ENCODE assay signal across 1 cellular context in the genomic region with DNA sequence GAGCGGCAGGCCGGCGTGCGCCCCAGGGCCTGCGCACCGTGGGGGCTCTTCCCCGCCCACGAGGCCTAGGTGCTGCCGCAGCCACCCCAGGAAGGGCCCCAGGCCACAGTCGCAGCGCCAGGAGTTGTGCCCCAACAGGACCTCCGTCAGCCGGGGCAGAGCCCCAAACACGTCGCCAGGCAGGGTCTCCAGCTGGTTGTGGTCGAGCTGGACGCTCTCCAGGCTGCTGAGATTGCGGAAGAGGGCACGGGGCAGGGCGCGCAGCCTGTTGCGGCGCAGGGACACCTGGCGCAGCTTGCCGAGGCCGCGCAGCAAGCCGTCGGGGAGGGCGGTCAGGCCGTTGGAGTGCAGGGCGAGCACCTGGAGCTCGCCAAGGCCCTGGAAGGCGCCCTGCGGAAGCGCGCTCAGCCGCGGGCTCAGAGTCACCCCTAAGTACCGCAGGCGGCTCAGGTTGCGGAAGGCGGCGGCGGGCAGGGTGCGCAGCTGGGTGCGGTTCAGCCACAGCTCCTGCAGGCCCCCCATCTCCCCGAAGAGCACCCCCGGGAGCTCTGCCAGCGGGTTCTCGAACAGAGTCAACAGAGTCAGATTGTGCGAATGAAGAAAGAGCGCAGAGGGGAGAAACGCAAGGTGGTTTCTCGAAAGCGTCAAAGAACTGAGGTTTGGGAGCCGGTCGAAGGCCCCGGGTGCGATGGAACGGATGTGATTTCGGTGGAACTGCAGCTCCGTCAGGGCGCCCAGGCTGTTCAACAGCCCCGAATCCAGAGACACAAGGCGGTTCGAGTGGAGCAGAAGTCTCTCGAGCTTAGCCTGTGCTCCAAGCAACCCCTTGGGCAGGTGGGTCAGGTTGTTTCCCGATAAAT.
TF ChIP-seq lines count a peak whose summit lies in the region.

No MANE protein-coding gene starts in this region.

TF ChIP-seq in IMR-90, 13 proteins besides CTCF, POLR2A, EP300 and RAD21:
- TF ChIP-seq CHD1 (IDR thresholded peaks at IDR 0.05; ENCODE audit: low read depth, low read length) (no peak), CEBPB (IDR thresholded peaks at IDR 0.05; ENCODE audit: low read depth, low read length) (no peak), MAFK (IDR thresholded peaks at IDR 0.05; ENCODE audit: low read depth, low read length) (no peak), ELK1 (IDR thresholded peaks at IDR 0.05; ENCODE audit: borderline replicate concordance, low read depth, low read length) (no peak), MAZ (IDR thresholded peaks at IDR 0.05; ENCODE audit: borderline replicate concordance, low read depth, low read length) (no peak), RFX5 (IDR thresholded peaks at IDR 0.05; ENCODE audit: low read depth, low read length) (no peak), RCOR1 (IDR thresholded peaks at IDR 0.05; ENCODE audit: insufficient replicate concordance, low read length) (no peak), FOS (IDR thresholded peaks at IDR 0.05; ENCODE audit: low read depth, low read length) (no peak), MXI1 (IDR thresholded peaks at IDR 0.05; ENCODE audit: borderline replicate concordance, low read depth, low read length) (no peak), NFE2L2 (IDR thresholded peaks at IDR 0.05; ENCODE audit: low read depth, low read length) (no peak), SMC3 (IDR thresholded peaks at IDR 0.05; ENCODE audit: low read depth, low read length) (no peak), BHLHE40 (IDR thresholded peaks at IDR 0.05; ENCODE audit: low read depth, low read length) (no peak)
- TF ChIP-seq, protein P1, sequence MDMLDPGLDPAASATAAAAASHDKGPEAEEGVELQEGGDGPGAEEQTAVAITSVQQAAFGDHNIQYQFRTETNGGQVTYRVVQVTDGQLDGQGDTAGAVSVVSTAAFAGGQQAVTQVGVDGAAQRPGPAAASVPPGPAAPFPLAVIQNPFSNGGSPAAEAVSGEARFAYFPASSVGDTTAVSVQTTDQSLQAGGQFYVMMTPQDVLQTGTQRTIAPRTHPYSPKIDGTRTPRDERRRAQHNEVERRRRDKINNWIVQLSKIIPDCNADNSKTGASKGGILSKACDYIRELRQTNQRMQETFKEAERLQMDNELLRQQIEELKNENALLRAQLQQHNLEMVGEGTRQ (IDR thresholded peaks at IDR 0.05; ENCODE audit: low read depth, low read length) = no peak
